Comparison of ENCODE assay signal across 15 cellular contexts in the genomic region with DNA sequence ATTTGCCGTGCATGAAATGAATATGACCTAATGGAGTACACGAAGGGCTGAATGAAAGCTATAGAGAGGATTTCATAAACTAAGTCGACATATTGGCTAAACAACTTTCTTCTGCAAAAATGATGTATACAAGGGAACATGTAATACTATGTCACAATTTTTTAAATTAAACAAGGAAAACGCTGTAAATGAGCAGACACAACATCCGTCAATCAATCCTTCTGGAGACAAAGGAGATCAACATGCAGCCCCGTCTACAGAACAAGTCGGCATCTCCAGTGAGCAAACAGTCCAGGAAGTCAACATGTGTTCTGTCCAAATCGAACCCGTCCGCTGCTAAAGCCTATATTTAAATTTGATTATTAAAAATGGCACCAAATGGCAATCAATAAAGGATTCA.
A peak's percentile ranks its signal among the peaks of the same experiment; 100 is the strongest.
DNase-seq lines count a peak whose midpoint lies in the region; FAIRE-seq and TF ChIP-seq lines count a peak whose summit lies in the region.
"Had no signal": no experiment of that assay in that cellular context is flagged by ENCODE, and none has a peak within 500 bp of the region (broad histone marks: within the 10 kb centered on the region; RNA-seq: fewer than 3 reads in every experiment).

No MANE protein-coding gene starts in this region.

- DNase-seq in NCI-H510A treated with DMSO at 0.1 percent for 48 hours (lab: John Stamatoyannopoulos, UW) (peak; percentile 45), NCI-H510A (lab: John Stamatoyannopoulos, UW) (no peak), NCI-H748 (lab: John Stamatoyannopoulos, UW; ENCODE audit: unreplicated experiment) (peak; percentile 79), glutamatergic neuron (no peak), RCC 7860 (ENCODE audit: low spot score) (no peak), RWPE1 (ENCODE audit: low spot score) (no peak), mesenteric fat pad (ENCODE audit: low spot score) (no peak)
- DNase-seq: amniotic stem cell, GF-D8, KG1, kidney glomerular epithelial cell, pancreas had no signal

- H3K4me3 Mint-ChIP-seq in glutamatergic neuron (ENCODE audit: unreplicated experiment), result no peak overlapping the region
- H3K4me3 Mint-ChIP-seq: activated T-helper 17 cell treated with anti-CD3 and anti-CD28 coated beads, Interleukin-2, amount 50 U/mL, for 72 hours; dendritic cell treated with granulocyte-macrophage colony-stimulating factor and Interleukin-4, amounts not matched to agents 40 ng/mL and 50 ng/mL, for 4 days had no signal

- no peak for TF ChIP-seq CTCF in glutamatergic neuron (IDR thresholded peaks at IDR 0.05; ENCODE audit: partially characterized antibody, unreplicated experiment)
- no peak for TF ChIP-seq CTCF in RWPE1 (conservative IDR thresholded peaks at IDR 0.05; ENCODE audit: low read depth)

- no peak for FAIRE-seq in RCC 7860 (lab: Jason Lieb, UNC)
- FAIRE-seq: pancreas had no signal

- POLR2A ChIA-PET in RWPE1 (lab: Yijun Ruan, JAX; ENCODE audit: low non-redundant PET), result no interaction called here

- CTCF ChIA-PET in RWPE1 (lab: Yijun Ruan, JAX), result no interaction called here

- H3K27ac ChIP-seq in temporal lobe (ENCODE audit: low read depth, low read length) (peak overlapping the region; percentile 98), RWPE1 (no peak overlapping the region)
- H3K27ac ChIP-seq: pancreas had no signal

- H3K36me3 Mint-ChIP-seq in glutamatergic neuron (ENCODE audit: unreplicated experiment), result no peaks in the 10 kb centered on the region

- peak overlapping the region; percentile 8 for H3K27ac Mint-ChIP-seq in glutamatergic neuron (ENCODE audit: unreplicated experiment)
- H3K27ac Mint-ChIP-seq: activated T-helper 17 cell treated with anti-CD3 and anti-CD28 coated beads, Interleukin-2, amount 50 U/mL, for 72 hours; dendritic cell treated with granulocyte-macrophage colony-stimulating factor and Interleukin-4, amounts not matched to agents 40 ng/mL and 50 ng/mL, for 4 days had no signal

- no peaks in the 10 kb centered on the region for H3K9me3 Mint-ChIP-seq in glutamatergic neuron (ENCODE audit: unreplicated experiment)
- H3K9me3 Mint-ChIP-seq: activated T-helper 17 cell treated with anti-CD3 and anti-CD28 coated beads, Interleukin-2, amount 50 U/mL, for 72 hours; dendritic cell treated with granulocyte-macrophage colony-stimulating factor and Interleukin-4, amounts not matched to agents 40 ng/mL and 50 ng/mL, for 4 days had no signal

- peaks cover 43% of the 10 kb centered on the region for H3K4me1 Mint-ChIP-seq in glutamatergic neuron (ENCODE audit: low read depth, unreplicated experiment)
- H3K4me1 Mint-ChIP-seq: activated T-helper 17 cell treated with anti-CD3 and anti-CD28 coated beads, Interleukin-2, amount 50 U/mL, for 72 hours had no signal

- H3K27me3 Mint-ChIP-seq in glutamatergic neuron (ENCODE audit: unreplicated experiment), result peaks cover 2% of the 10 kb centered on the region
- H3K27me3 Mint-ChIP-seq: dendritic cell treated with granulocyte-macrophage colony-stimulating factor and Interleukin-4, amounts not matched to agents 40 ng/mL and 50 ng/mL, for 4 days had no signal

Comparison
In these comparisons a context has a peak if more than half of its experiments do, and no peak if none do; other contexts are left out.
1. DNase-seq: peak in NCI-H510A treated with DMSO at 0.1 percent for 48 hours (single experiment) and NCI-H748 (single experiment); none in NCI-H510A (single experiment), glutamatergic neuron (single experiment), RCC 7860 (single experiment), RWPE1 (single experiment) and mesenteric fat pad (single experiment).